Comparison of ENCODE assay signal across 2 cellular contexts in the genomic region with DNA sequence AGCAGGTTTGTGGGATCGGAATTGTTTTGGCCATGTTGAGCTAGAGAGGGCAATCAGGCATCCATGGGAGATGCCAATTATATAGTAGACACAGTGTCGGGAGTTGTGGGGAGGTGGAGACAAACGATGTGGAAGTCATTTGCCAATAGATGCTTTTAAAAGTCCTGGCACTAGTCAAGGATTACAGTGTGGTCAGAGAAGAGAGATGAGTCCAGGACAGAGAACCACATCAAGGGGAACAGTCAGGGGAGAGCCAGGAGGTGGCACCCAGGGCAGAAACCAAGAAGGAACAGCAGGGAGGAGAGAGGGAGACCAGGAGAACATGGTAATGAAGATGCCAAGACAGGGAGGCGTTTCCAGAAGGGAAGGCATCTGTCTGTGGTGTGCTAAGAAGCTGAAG.
TF ChIP-seq lines count a peak whose summit lies in the region.

No MANE protein-coding gene starts in this region.

TF ChIP-seq in H1, 55 proteins besides CTCF, POLR2A, EP300 and RAD21 (continued from another document):
- TF ChIP-seq, protein P1, sequence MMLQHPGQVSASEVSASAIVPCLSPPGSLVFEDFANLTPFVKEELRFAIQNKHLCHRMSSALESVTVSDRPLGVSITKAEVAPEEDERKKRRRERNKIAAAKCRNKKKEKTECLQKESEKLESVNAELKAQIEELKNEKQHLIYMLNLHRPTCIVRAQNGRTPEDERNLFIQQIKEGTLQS (IDR thresholded peaks at IDR 0.05; ENCODE audit: insufficient read depth, low read depth, low read length), result no peak
- TF ChIP-seq RNF2 (IDR thresholded peaks at IDR 0.05; ENCODE audit: borderline replicate concordance, low read depth, low read length, missing control alignments, poor library complexity, severe bottlenecking) (no peak), NRF1 (IDR thresholded peaks at IDR 0.05; ENCODE audit: low read depth, low read length) (no peak)

TF ChIP-seq in WTC11, 78 proteins besides CTCF, POLR2A, EP300 and RAD21 (continued from another document):
- TF ChIP-seq, protein P2, sequence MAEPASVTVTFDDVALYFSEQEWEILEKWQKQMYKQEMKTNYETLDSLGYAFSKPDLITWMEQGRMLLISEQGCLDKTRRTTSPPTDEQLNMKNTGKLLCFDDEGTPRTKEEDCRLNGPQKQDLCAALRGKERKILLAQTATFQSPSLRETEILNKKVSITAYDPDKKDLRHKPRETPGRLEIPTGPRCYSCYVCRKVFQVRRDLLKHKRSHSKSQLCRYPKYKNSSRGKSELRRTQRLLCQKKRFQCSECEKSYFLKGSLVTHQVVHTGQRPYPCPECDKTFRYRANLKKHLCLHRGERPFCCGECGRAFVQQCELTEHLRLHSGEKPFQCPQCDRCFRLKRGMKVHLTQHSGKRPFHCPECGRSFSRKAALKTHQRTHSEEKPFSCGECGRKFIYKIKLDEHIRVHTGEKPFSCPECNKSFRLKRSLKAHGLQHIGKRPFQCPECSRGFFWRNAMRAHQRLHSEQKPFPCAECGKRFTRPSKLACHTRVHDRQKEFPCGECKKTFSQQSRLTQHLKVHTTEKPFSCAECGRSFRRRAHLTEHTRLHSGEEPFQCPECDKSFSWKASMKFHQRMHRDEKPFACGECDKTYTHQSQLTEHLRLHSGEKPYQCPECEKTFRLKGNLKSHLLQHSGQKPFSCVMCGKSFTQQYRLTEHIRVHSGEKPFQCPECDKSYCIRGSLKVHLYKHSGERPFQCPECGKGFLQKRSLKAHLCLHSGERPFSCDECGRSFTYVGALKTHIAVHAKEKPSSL (CRISPR knock-in tag; conservative IDR thresholded peaks at IDR 0.05), result no peak
- no peak for TF ChIP-seq JUN (CRISPR knock-in tag; IDR thresholded peaks at IDR 0.05)
- TF ChIP-seq ZNF219 (CRISPR knock-in tag; IDR thresholded peaks at IDR 0.05; ENCODE audit: borderline replicate concordance), result no peak
- TF ChIP-seq, protein P3, sequence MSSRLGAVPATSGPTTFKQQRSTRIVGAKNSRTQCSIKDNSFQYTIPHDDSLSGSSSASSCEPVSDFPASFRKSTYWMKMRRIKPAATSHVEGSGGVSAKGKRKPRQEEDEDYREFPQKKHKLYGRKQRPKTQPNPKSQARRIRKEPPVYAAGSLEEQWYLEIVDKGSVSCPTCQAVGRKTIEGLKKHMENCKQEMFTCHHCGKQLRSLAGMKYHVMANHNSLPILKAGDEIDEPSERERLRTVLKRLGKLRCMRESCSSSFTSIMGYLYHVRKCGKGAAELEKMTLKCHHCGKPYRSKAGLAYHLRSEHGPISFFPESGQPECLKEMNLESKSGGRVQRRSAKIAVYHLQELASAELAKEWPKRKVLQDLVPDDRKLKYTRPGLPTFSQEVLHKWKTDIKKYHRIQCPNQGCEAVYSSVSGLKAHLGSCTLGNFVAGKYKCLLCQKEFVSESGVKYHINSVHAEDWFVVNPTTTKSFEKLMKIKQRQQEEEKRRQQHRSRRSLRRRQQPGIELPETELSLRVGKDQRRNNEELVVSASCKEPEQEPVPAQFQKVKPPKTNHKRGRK (CRISPR knock-in tag; IDR thresholded peaks at IDR 0.05; ENCODE audit: borderline replicate concordance), result no peak
- no peak for TF ChIP-seq TCF7 (CRISPR knock-in tag; IDR thresholded peaks at IDR 0.05; ENCODE audit: low read depth)
- TF ChIP-seq, protein P4, sequence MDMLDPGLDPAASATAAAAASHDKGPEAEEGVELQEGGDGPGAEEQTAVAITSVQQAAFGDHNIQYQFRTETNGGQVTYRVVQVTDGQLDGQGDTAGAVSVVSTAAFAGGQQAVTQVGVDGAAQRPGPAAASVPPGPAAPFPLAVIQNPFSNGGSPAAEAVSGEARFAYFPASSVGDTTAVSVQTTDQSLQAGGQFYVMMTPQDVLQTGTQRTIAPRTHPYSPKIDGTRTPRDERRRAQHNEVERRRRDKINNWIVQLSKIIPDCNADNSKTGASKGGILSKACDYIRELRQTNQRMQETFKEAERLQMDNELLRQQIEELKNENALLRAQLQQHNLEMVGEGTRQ (CRISPR knock-in tag; IDR thresholded peaks at IDR 0.05), result no peak
- TF ChIP-seq ZNF121 (CRISPR knock-in tag; IDR thresholded peaks at IDR 0.05), result no peak
- TF ChIP-seq NR2C2 (CRISPR knock-in tag; IDR thresholded peaks at IDR 0.05), result no peak
- TF ChIP-seq, protein P5, sequence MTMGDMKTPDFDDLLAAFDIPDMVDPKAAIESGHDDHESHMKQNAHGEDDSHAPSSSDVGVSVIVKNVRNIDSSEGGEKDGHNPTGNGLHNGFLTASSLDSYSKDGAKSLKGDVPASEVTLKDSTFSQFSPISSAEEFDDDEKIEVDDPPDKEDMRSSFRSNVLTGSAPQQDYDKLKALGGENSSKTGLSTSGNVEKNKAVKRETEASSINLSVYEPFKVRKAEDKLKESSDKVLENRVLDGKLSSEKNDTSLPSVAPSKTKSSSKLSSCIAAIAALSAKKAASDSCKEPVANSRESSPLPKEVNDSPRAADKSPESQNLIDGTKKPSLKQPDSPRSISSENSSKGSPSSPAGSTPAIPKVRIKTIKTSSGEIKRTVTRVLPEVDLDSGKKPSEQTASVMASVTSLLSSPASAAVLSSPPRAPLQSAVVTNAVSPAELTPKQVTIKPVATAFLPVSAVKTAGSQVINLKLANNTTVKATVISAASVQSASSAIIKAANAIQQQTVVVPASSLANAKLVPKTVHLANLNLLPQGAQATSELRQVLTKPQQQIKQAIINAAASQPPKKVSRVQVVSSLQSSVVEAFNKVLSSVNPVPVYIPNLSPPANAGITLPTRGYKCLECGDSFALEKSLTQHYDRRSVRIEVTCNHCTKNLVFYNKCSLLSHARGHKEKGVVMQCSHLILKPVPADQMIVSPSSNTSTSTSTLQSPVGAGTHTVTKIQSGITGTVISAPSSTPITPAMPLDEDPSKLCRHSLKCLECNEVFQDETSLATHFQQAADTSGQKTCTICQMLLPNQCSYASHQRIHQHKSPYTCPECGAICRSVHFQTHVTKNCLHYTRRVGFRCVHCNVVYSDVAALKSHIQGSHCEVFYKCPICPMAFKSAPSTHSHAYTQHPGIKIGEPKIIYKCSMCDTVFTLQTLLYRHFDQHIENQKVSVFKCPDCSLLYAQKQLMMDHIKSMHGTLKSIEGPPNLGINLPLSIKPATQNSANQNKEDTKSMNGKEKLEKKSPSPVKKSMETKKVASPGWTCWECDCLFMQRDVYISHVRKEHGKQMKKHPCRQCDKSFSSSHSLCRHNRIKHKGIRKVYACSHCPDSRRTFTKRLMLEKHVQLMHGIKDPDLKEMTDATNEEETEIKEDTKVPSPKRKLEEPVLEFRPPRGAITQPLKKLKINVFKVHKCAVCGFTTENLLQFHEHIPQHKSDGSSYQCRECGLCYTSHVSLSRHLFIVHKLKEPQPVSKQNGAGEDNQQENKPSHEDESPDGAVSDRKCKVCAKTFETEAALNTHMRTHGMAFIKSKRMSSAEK (CRISPR knock-in tag; IDR thresholded peaks at IDR 0.05; ENCODE audit: borderline replicate concordance), result no peak
- no peak for TF ChIP-seq NR1H2 (CRISPR knock-in tag; IDR thresholded peaks at IDR 0.05)
- no peak for TF ChIP-seq ZNF423 (CRISPR knock-in tag; IDR thresholded peaks at IDR 0.05)
- TF ChIP-seq NFE2L1 (CRISPR knock-in tag; IDR thresholded peaks at IDR 0.05), result no peak
- TF ChIP-seq CREB1 (CRISPR knock-in tag; IDR thresholded peaks at IDR 0.05), result no peak
- no peak for TF ChIP-seq KAT7 (CRISPR knock-in tag; IDR thresholded peaks at IDR 0.05; ENCODE audit: borderline replicate concordance)
- TF ChIP-seq TEAD4 (CRISPR knock-in tag; IDR thresholded peaks at IDR 0.05), result no peak
